Comparison of ENCODE assay signal across 14 cellular contexts in genomic region chr1:19433610-19433999, GRCh38. TPM values are rescaled to one million over a fixed set of nuclear protein-coding genes. Genes with fewer than 3 reads are reported as not detected.
DNase-seq lines count a peak whose midpoint lies in the region; ATAC-seq and TF ChIP-seq lines count a peak whose summit lies in the region.
"Had no signal": no experiment of that assay in that cellular context is flagged by ENCODE, and none has a peak within 500 bp of the region (broad histone marks: within the 10 kb centered on the region; RNA-seq: fewer than 3 reads in every experiment).

No MANE protein-coding gene starts in this region.

- H3K27ac ChIP-seq in ACC112 (ENCODE audit: low read depth, low read length) (peak overlapping the region; percentile 94), Peyer's patch (peak overlapping the region; percentile 43 to 88 (median 56)), esophagus squamous epithelium (peak overlapping the region; percentile 17 to 92 (median 90)), rectal smooth muscle tissue (ENCODE audit: low read depth, low read length) (peak overlapping the region; percentile 83)
- H3K27ac ChIP-seq: BLaER1, SJSA1 had no signal

- TF ChIP-seq POLR2A in Peyer's patch (IDR thresholded peaks at IDR 0.05) = no peak
- no peak for TF ChIP-seq POLR2A in esophagus squamous epithelium (IDR thresholded peaks at IDR 0.05)

- DNase-seq in Peyer's patch (no peak), esophagus squamous epithelium (lab: John Stamatoyannopoulos, UW) (no peak), GDM1 (lab: John Stamatoyannopoulos, UW) (no peak), NCI-H2196 (lab: John Stamatoyannopoulos, UW; ENCODE audit: unreplicated experiment) (no peak)
- no peak for DNase-seq in effector CD4-positive, alpha-beta T cell
- DNase-seq: activated gamma-delta T cell treated with Interleukin-2 at 50 U/mL for 16 hours, NCI-H1092 treated with DMSO at 0.1 percent for 48 hours, NCI-H526 had no signal

- H3K4me3 ChIP-seq in ACC112 (ENCODE audit: low read depth, low read length) = no peak overlapping the region
- H3K4me3 ChIP-seq in Peyer's patch = no peak overlapping the region
- H3K4me3 ChIP-seq in esophagus squamous epithelium = no peak overlapping the region
- no peak overlapping the region for H3K4me3 ChIP-seq in rectal smooth muscle tissue (ENCODE audit: low read length)
- H3K4me3 ChIP-seq: BLaER1, SJSA1 had no signal

- H3K4me1 ChIP-seq in ACC112 (ENCODE audit: control insufficient read depth, insufficient read depth, low read length, unreplicated experiment) = peaks cover 82% of the 10 kb centered on the region
- H3K4me1 ChIP-seq in Peyer's patch = peaks cover 0 to 66% (median 17%) of the 10 kb centered on the region in 4 donors
- peaks cover 70 to 100% (median 86%) of the 10 kb centered on the region in 3 donors for H3K4me1 ChIP-seq in esophagus squamous epithelium
- peaks cover 88% of the 10 kb centered on the region for H3K4me1 ChIP-seq in rectal smooth muscle tissue (ENCODE audit: control insufficient read depth, insufficient read depth, low read length)

- peaks cover 3% of the 10 kb centered on the region; the same call in 1 of the 2 replicates for H3K36me3 ChIP-seq in ACC112 (ENCODE audit: insufficient read depth, low read length)
- H3K36me3 ChIP-seq in Peyer's patch = no peaks in the 10 kb centered on the region
- no peaks in the 10 kb centered on the region for H3K36me3 ChIP-seq in esophagus squamous epithelium
- H3K36me3 ChIP-seq in rectal smooth muscle tissue (ENCODE audit: control insufficient read depth, insufficient read depth, low read length) = peaks cover 3% of the 10 kb centered on the region

- TF ChIP-seq CTCF in Peyer's patch (IDR thresholded peaks at IDR 0.05) (no peak), esophagus squamous epithelium (IDR thresholded peaks at IDR 0.05) (no peak)

- H3K9me3 ChIP-seq in Peyer's patch = no peaks in the 10 kb centered on the region
- no peaks in the 10 kb centered on the region for H3K9me3 ChIP-seq in esophagus squamous epithelium
- H3K9me3 ChIP-seq: BLaER1, SJSA1 had no signal

- 31 to 41% methylated on average over 3 of the region's 3 CpGs for WGBS in esophagus squamous epithelium, 2 donors

- H2AFZ ChIP-seq in ACC112 (ENCODE audit: low read length, unreplicated experiment) = no peak overlapping the region

- H3K9ac ChIP-seq in rectal smooth muscle tissue (ENCODE audit: low read length) = no peak overlapping the region
- H3K9ac ChIP-seq: BLaER1 had no signal

- no peak for ATAC-seq in GM21717 (IDR thresholded peaks at IDR 0.05; ENCODE audit: unreplicated experiment)
- ATAC-seq: activated CD4-positive, CD25-positive, alpha-beta regulatory T cell treated with anti-CD3 and anti-CD28 coated beads, Interleukin-2, amount 50 U/mL, for 24 hours had no signal

- H3K27me3 ChIP-seq in ACC112 (ENCODE audit: insufficient read depth, low read length) (no peaks in the 10 kb centered on the region), Peyer's patch (no peaks in the 10 kb centered on the region), esophagus squamous epithelium (no peaks in the 10 kb centered on the region), rectal smooth muscle tissue (ENCODE audit: control insufficient read depth, insufficient read depth, low read length) (no peaks in the 10 kb centered on the region)
- H3K27me3 ChIP-seq: BLaER1, SJSA1 had no signal

- intact Hi-C loops in esophagus squamous epithelium (cut with DNase I) = no loop called here

- peaks cover 90% of the 10 kb centered on the region for H3K79me2 ChIP-seq in ACC112 (ENCODE audit: control insufficient read depth, insufficient read depth, low read length, unreplicated experiment)

RNA-seq across cellular contexts. Expression of gene CAPZB, which starts 51.7 kb away (rescaled TPM):
- total RNA-seq in Peyer's patch (100 to 1,000 TPM; 107 to 210 (median 119) TPM), esophagus squamous epithelium (100 to 1,000 TPM in 3 of 4 donors, 10 to 100 TPM in 1; 89.4 to 146 (median 126) TPM)
